1 cellular context compared by ENCODE assay signal in genomic region chr14:77097689-77098469, GRCh38.
A peak's percentile ranks its signal among the peaks of the same experiment; 100 is the strongest.
TF ChIP-seq lines count a peak whose summit lies in the region.

Gene CIPC, plus strand, starts transcription at chr14:77098258. Its CDS starts 7,451 bp downstream, at chr14:77105709.

TF ChIP-seq in GM12878, 131 proteins besides CTCF, POLR2A, EP300 and RAD21 (continued from another document and continues in another):
- TF ChIP-seq IRF5 (IDR thresholded peaks at IDR 0.05; ENCODE audit: borderline replicate concordance) (no peak), CREM (IDR thresholded peaks at IDR 0.05; ENCODE audit: low read depth) (peak; percentile 83), TCF7 (IDR thresholded peaks at IDR 0.05; ENCODE audit: borderline replicate concordance) (no peak), CREB1 (IDR thresholded peaks at IDR 0.05; ENCODE audit: low read depth) (peak; percentile 83), SP1 (IDR thresholded peaks at IDR 0.05; ENCODE audit: low read depth, low read length) (peak; percentile 58), NRF1 (conservative IDR thresholded peaks at IDR 0.05; ENCODE audit: low read depth, low read length) (peak; percentile 90), ZNF274 (IDR thresholded peaks at IDR 0.05; ENCODE audit: insufficient read depth, insufficient read length) (no peak), STAT1 (conservative IDR thresholded peaks at IDR 0.05) (no peak), ZNF592 (IDR thresholded peaks at IDR 0.05) (0 out of 2 replicates have a peak, but pooled peaks have one; percentile 55), CBFB (IDR thresholded peaks at IDR 0.05; ENCODE audit: low read depth) (no peak), ATF7 (IDR thresholded peaks at IDR 0.05; ENCODE audit: low read depth) (no peak), NBN (IDR thresholded peaks at IDR 0.05) (peak; percentile 74), SUZ12 (IDR thresholded peaks at IDR 0.05; ENCODE audit: unreplicated experiment) (no peak), SKIL (IDR thresholded peaks at IDR 0.05; ENCODE audit: low read depth, poor library complexity, severe bottlenecking) (no peak), STAT3 (IDR thresholded peaks at IDR 0.05; ENCODE audit: low read depth, low read length) (no peak), MYB (IDR thresholded peaks at IDR 0.05; ENCODE audit: borderline replicate concordance, low read depth, low read length) (no peak), ZNF384 (IDR thresholded peaks at IDR 0.05; ENCODE audit: borderline replicate concordance, low read depth, low read length) (no peak), USF1 (IDR thresholded peaks at IDR 0.05; ENCODE audit: borderline replicate concordance, extremely low read length, insufficient read depth, low read depth, low read length) (peak; percentile 96), SMARCA5 (IDR thresholded peaks at IDR 0.05) (peak; percentile 86), BRCA1 (IDR thresholded peaks at IDR 0.05; ENCODE audit: low read depth, low read length) (no peak), TCF3 (IDR thresholded peaks at IDR 0.05; ENCODE audit: borderline replicate concordance, insufficient read depth, low read depth, low read length) (no peak), KDM1A (IDR thresholded peaks at IDR 0.05; ENCODE audit: borderline replicate concordance) (no peak), WRNIP1 (IDR thresholded peaks at IDR 0.05; ENCODE audit: borderline replicate concordance, low read depth, low read length) (no peak), ELK1 (IDR thresholded peaks at IDR 0.05; ENCODE audit: low read depth, low read length) (peak; percentile 94), SREBF2 (IDR thresholded peaks at IDR 0.05; ENCODE audit: low read length) (peak; percentile 42; the same call in 1 of the 2 replicates), MXI1 (IDR thresholded peaks at IDR 0.05; ENCODE audit: low read depth, low read length) (peak; percentile 92), NFIC (IDR thresholded peaks at IDR 0.05; ENCODE audit: low read depth, low read length) (no peak), HSF1 (IDR thresholded peaks at IDR 0.05; ENCODE audit: low read depth, low read length) (no peak), POLR2AphosphoS5 (IDR thresholded peaks at IDR 0.05; ENCODE audit: low read length) (peak; percentile 65), SPI1 (IDR thresholded peaks at IDR 0.05; ENCODE audit: borderline replicate concordance, insufficient read depth, low read depth, low read length) (no peak), GABPA (IDR thresholded peaks at IDR 0.05; ENCODE audit: low read depth) (peak; percentile 84), NFXL1 (IDR thresholded peaks at IDR 0.05; ENCODE audit: borderline replicate concordance) (no peak), BCL11A (IDR thresholded peaks at IDR 0.05; ENCODE audit: low read depth, low read length) (0 out of 2 replicates have a peak, but pooled peaks have one; percentile 5), ZSCAN29 (IDR thresholded peaks at IDR 0.05) (no peak), POU2F2 (IDR thresholded peaks at IDR 0.05; ENCODE audit: borderline replicate concordance, low read depth, low read length) (no peak; the same call in 2 of the 3 replicates)
- TF ChIP-seq, protein P1, sequence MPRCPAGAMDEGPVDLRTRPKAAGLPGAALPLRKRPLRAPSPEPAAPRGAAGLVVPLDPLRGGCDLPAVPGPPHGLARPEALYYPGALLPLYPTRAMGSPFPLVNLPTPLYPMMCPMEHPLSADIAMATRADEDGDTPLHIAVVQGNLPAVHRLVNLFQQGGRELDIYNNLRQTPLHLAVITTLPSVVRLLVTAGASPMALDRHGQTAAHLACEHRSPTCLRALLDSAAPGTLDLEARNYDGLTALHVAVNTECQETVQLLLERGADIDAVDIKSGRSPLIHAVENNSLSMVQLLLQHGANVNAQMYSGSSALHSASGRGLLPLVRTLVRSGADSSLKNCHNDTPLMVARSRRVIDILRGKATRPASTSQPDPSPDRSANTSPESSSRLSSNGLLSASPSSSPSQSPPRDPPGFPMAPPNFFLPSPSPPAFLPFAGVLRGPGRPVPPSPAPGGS (IDR thresholded peaks at IDR 0.05; ENCODE audit: borderline replicate concordance, insufficient read depth, low read depth, low read length, poor library complexity, severe bottlenecking): peak; percentile 50
- TF ChIP-seq, protein P2, sequence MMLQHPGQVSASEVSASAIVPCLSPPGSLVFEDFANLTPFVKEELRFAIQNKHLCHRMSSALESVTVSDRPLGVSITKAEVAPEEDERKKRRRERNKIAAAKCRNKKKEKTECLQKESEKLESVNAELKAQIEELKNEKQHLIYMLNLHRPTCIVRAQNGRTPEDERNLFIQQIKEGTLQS (IDR thresholded peaks at IDR 0.05; ENCODE audit: borderline replicate concordance, extremely low read depth, low read depth, low read length): peak; percentile 77; the same call in 1 of the 2 replicates
- TF ChIP-seq, protein P3, sequence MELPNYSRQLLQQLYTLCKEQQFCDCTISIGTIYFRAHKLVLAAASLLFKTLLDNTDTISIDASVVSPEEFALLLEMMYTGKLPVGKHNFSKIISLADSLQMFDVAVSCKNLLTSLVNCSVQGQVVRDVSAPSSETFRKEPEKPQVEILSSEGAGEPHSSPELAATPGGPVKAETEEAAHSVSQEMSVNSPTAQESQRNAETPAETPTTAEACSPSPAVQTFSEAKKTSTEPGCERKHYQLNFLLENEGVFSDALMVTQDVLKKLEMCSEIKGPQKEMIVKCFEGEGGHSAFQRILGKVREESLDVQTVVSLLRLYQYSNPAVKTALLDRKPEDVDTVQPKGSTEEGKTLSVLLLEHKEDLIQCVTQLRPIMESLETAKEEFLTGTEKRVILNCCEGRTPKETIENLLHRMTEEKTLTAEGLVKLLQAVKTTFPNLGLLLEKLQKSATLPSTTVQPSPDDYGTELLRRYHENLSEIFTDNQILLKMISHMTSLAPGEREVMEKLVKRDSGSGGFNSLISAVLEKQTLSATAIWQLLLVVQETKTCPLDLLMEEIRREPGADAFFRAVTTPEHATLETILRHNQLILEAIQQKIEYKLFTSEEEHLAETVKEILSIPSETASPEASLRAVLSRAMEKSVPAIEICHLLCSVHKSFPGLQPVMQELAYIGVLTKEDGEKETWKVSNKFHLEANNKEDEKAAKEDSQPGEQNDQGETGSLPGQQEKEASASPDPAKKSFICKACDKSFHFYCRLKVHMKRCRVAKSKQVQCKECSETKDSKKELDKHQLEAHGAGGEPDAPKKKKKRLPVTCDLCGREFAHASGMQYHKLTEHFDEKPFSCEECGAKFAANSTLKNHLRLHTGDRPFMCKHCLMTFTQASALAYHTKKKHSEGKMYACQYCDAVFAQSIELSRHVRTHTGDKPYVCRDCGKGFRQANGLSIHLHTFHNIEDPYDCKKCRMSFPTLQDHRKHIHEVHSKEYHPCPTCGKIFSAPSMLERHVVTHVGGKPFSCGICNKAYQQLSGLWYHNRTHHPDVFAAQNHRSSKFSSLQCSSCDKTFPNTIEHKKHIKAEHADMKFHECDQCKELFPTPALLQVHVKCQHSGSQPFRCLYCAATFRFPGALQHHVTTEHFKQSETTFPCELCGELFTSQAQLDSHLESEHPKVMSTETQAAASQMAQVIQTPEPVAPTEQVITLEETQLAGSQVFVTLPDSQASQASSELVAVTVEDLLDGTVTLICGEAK (IDR thresholded peaks at IDR 0.05; ENCODE audit: borderline replicate concordance): peak; percentile 84; the same call in 1 of the 2 replicates
- TF ChIP-seq, protein P4, sequence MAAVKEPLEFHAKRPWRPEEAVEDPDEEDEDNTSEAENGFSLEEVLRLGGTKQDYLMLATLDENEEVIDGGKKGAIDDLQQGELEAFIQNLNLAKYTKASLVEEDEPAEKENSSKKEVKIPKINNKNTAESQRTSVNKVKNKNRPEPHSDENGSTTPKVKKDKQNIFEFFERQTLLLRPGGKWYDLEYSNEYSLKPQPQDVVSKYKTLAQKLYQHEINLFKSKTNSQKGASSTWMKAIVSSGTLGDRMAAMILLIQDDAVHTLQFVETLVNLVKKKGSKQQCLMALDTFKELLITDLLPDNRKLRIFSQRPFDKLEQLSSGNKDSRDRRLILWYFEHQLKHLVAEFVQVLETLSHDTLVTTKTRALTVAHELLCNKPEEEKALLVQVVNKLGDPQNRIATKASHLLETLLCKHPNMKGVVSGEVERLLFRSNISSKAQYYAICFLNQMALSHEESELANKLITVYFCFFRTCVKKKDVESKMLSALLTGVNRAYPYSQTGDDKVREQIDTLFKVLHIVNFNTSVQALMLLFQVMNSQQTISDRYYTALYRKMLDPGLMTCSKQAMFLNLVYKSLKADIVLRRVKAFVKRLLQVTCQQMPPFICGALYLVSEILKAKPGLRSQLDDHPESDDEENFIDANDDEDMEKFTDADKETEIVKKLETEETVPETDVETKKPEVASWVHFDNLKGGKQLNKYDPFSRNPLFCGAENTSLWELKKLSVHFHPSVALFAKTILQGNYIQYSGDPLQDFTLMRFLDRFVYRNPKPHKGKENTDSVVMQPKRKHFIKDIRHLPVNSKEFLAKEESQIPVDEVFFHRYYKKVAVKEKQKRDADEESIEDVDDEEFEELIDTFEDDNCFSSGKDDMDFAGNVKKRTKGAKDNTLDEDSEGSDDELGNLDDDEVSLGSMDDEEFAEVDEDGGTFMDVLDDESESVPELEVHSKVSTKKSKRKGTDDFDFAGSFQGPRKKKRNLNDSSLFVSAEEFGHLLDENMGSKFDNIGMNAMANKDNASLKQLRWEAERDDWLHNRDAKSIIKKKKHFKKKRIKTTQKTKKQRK (IDR thresholded peaks at IDR 0.05; ENCODE audit: low read depth, low read length): no peak
